Comparison of ENCODE assay signal across 2 cellular contexts in the genomic region with DNA sequence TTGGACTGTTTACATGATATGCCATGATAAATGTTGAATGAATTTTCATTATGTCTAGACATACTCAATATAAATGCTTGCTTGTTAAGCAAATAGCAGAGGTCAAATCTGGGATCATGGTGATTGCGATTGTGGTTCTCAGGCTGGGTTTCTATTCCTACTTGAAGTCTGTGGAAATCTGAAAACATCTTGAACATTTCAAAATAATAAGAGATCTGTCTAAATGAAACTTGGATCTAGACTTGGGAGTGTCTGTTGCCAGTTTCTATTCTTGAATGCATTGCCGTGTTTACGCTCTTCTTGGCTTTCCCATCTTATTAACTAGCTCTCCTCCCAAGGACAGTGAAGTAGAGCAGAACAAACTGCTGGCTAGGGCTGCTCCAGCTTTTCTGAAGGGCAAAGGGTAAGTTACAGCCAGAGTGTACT.
TF ChIP-seq lines count a peak whose summit lies in the region.

No MANE protein-coding gene starts in this region.

TF ChIP-seq in IMR-90, 13 proteins besides CTCF, POLR2A, EP300 and RAD21:
- no peak for TF ChIP-seq MXI1 (IDR thresholded peaks at IDR 0.05; ENCODE audit: borderline replicate concordance, low read depth, low read length)

TF ChIP-seq in HepG2, 621 proteins besides CTCF, POLR2A, EP300 and RAD21:
- TF ChIP-seq SRSF1 (optimal IDR thresholded peaks at IDR 0.05; ENCODE audit: low read depth, low read length), result no peak
- TF ChIP-seq, protein P1, sequence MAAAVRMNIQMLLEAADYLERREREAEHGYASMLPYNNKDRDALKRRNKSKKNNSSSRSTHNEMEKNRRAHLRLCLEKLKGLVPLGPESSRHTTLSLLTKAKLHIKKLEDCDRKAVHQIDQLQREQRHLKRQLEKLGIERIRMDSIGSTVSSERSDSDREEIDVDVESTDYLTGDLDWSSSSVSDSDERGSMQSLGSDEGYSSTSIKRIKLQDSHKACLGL (CRISPR knock-in tag; IDR thresholded peaks at IDR 0.05), result no peak
- no peak for TF ChIP-seq ZNF556 (CRISPR knock-in tag; IDR thresholded peaks at IDR 0.05; ENCODE audit: borderline replicate concordance)
- TF ChIP-seq, protein P2, sequence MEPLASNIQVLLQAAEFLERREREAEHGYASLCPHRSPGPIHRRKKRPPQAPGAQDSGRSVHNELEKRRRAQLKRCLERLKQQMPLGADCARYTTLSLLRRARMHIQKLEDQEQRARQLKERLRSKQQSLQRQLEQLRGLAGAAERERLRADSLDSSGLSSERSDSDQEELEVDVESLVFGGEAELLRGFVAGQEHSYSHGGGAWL (CRISPR knock-in tag; IDR thresholded peaks at IDR 0.05), result no peak
- no peak for TF ChIP-seq ZNF251 (CRISPR knock-in tag; IDR thresholded peaks at IDR 0.05)
- no peak for TF ChIP-seq SIX1 (CRISPR knock-in tag; IDR thresholded peaks at IDR 0.05; ENCODE audit: borderline replicate concordance)
TF ChIP-seq in HepG2: peak in this region for 0.
